ENCODE assay signal across 8 cellular contexts in the genomic region with DNA sequence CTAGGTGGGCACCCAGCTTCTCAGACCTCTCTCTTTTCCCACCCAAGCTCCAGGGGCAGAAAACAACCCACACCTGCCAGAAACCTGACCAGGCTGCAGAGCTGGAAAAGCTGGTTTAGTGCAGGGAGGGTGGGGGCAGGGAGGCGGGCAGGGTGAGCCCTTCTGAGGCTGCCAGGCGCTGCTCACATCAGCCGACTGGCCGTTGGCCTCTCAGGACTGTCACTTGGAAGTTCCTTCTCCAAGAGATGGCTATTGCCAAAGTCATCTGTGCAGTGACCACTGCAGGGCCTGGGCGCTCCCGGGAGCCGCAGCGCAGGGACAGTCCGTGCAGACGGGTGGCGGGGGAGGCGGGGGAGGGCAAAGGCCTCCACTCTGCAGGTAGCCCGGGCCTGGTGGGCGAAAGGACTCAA.
DNase-seq lines count a peak whose midpoint lies in the region; ATAC-seq and TF ChIP-seq lines count a peak whose summit lies in the region.

No MANE protein-coding gene starts in this region.

- H3K27me3 ChIP-seq in BJ (ENCODE audit: control insufficient read depth, insufficient read depth, low read length) (peaks cover 1% of the 10 kb centered on the region; the same call in 1 of the 2 replicates), KMS-11 (ENCODE audit: insufficient read depth, low read depth) (0 out of 2 replicates have a peak, but pooled peaks cover 2% of the 10 kb centered on the region), body of pancreas (no peaks in the 10 kb centered on the region)

- 0 to 3% methylated on average over 6 to 12 of the region's 14 CpGs for WGBS in body of pancreas, 2 donors

- no peaks in the 10 kb centered on the region for H3K36me3 Mint-ChIP-seq in stimulated activated memory B cell treated with anti-CD40 and anti-IgM and Interleukin-4, amounts not matched to agents 10 μg/mL and 1 μg/mL and 100 μg/mL, for 72 hours

- H3K9ac ChIP-seq in KMS-11 = no peak overlapping the region

- CTCF ChIA-PET in BJ (lab: Yijun Ruan, JAX) = interaction anchor here (1.2 to 1.7 kb wide), 2 partner anchors 13 to 113 kb away, joined by 3 read pairs; no protein-coding TSS in a partner anchor

- DNase-seq in BJ (ENCODE audit: low read depth) = no peak
- peak; percentile 93 to 96 (median 96) for DNase-seq in body of pancreas
- peak; percentile 89 for DNase-seq in islet precursor cell
- DNase-seq in SKM-1 treated with dmso at 0.1 percent for 144 hours (lab: John Stamatoyannopoulos, UW; ENCODE audit: unreplicated experiment) = no peak
- no peak for DNase-seq in NCI-H69 (lab: John Stamatoyannopoulos, UW)

- peak overlapping the region; percentile 66 for H2AFZ ChIP-seq in KMS-11 (ENCODE audit: low read depth)

- no peaks in the 10 kb centered on the region for H4K20me1 ChIP-seq in KMS-11 (ENCODE audit: insufficient read depth)

- intact Hi-C loops in body of pancreas (cut with DNase I) = no loop called here

- H3K27me3 Mint-ChIP-seq in stimulated activated memory B cell treated with anti-CD40 and anti-IgM and Interleukin-4, amounts not matched to agents 10 μg/mL and 1 μg/mL and 100 μg/mL, for 72 hours = peaks cover 17% of the 10 kb centered on the region

- H3K9me3 ChIP-seq in body of pancreas = no peaks in the 10 kb centered on the region

- H3K4me2 ChIP-seq in KMS-11 = peak overlapping the region; percentile 80

- H3K79me2 ChIP-seq in KMS-11 (ENCODE audit: insufficient read depth, low read depth) = no peaks in the 10 kb centered on the region

- H3K27ac Mint-ChIP-seq in stimulated activated memory B cell treated with anti-CD40 and anti-IgM and Interleukin-4, amounts not matched to agents 10 μg/mL and 1 μg/mL and 100 μg/mL, for 72 hours = peak overlapping the region; percentile 92

- ATAC-seq in body of pancreas (peak; percentile 94), GM19452 (IDR thresholded peaks at IDR 0.05; ENCODE audit: unreplicated experiment) (no peak)
- ATAC-seq in stimulated activated memory B cell treated with anti-CD40 and anti-IgM and Interleukin-4, amounts not matched to agents 10 μg/mL and 1 μg/mL and 100 μg/mL, for 72 hours = no peak

- H3K36me3 ChIP-seq in BJ (ENCODE audit: control insufficient read depth, insufficient read depth, low read length) = no peaks in the 10 kb centered on the region
- H3K36me3 ChIP-seq in KMS-11 (ENCODE audit: insufficient read depth) = no peaks in the 10 kb centered on the region
- H3K36me3 ChIP-seq in body of pancreas (replicated peaks in 1 of 2; ENCODE audit: insufficient read depth in 1 of 2, low read depth in 2 of 2) = no peaks in the 10 kb centered on the region

- no peak for TF ChIP-seq CTCF in BJ (IDR thresholded peaks at IDR 0.05; ENCODE audit: insufficient read depth, low read depth, low read length)
- TF ChIP-seq CTCF in KMS-11 (conservative IDR thresholded peaks at IDR 0.05; ENCODE audit: low read depth, low read length) = no peak
- TF ChIP-seq CTCF in body of pancreas (IDR thresholded peaks at IDR 0.05) = no peak

- peak; percentile 45 to 85 (median 78) for TF ChIP-seq POLR2A in body of pancreas (IDR thresholded peaks at IDR 0.05)

- H3K27ac ChIP-seq in KMS-11 (no peak overlapping the region), body of pancreas (peak overlapping the region; percentile 95 to 99 (median 98))

- H3K4me1 ChIP-seq in KMS-11 (ENCODE audit: low read depth, poor library complexity, severe bottlenecking) (peaks cover 18% of the 10 kb centered on the region), body of pancreas (peaks cover 28% of the 10 kb centered on the region)

- H3K4me3 Mint-ChIP-seq in stimulated activated memory B cell treated with anti-CD40 and anti-IgM and Interleukin-4, amounts not matched to agents 10 μg/mL and 1 μg/mL and 100 μg/mL, for 72 hours = peak overlapping the region; percentile 81

- peak overlapping the region; percentile 39 for H3K4me3 ChIP-seq in BJ (ENCODE audit: low read depth, low read length)
- H3K4me3 ChIP-seq in KMS-11 (IDR thresholded peaks at IDR 0.05; ENCODE audit: insufficient read depth, low read depth, low read length) = no peak overlapping the region
- no peak overlapping the region for H3K4me3 ChIP-seq in body of pancreas

- peaks cover 19% of the 10 kb centered on the region for H3K4me1 Mint-ChIP-seq in stimulated activated memory B cell treated with anti-CD40 and anti-IgM and Interleukin-4, amounts not matched to agents 10 μg/mL and 1 μg/mL and 100 μg/mL, for 72 hours

- POLR2A ChIA-PET in BJ (lab: Charles Lee) = interaction anchor here (0.5 kb wide), 1 partner anchor 62 kb away, joined by 3 read pairs; no protein-coding TSS in a partner anchor

- H3K9me3 Mint-ChIP-seq in stimulated activated memory B cell treated with anti-CD40 and anti-IgM and Interleukin-4, amounts not matched to agents 10 μg/mL and 1 μg/mL and 100 μg/mL, for 72 hours = no peaks in the 10 kb centered on the region

Comparison
In these comparisons a context has a peak if more than half of its experiments do, and no peak if none do; other contexts are left out.
1. DNase-seq: peak in body of pancreas (4 of 4) and islet precursor cell (single experiment); none in BJ (single experiment), SKM-1 treated with dmso at 0.1 percent for 144 hours (single experiment) and NCI-H69 (single experiment).